Comparison of ENCODE assay signal across 1 cellular context in the genomic region with DNA sequence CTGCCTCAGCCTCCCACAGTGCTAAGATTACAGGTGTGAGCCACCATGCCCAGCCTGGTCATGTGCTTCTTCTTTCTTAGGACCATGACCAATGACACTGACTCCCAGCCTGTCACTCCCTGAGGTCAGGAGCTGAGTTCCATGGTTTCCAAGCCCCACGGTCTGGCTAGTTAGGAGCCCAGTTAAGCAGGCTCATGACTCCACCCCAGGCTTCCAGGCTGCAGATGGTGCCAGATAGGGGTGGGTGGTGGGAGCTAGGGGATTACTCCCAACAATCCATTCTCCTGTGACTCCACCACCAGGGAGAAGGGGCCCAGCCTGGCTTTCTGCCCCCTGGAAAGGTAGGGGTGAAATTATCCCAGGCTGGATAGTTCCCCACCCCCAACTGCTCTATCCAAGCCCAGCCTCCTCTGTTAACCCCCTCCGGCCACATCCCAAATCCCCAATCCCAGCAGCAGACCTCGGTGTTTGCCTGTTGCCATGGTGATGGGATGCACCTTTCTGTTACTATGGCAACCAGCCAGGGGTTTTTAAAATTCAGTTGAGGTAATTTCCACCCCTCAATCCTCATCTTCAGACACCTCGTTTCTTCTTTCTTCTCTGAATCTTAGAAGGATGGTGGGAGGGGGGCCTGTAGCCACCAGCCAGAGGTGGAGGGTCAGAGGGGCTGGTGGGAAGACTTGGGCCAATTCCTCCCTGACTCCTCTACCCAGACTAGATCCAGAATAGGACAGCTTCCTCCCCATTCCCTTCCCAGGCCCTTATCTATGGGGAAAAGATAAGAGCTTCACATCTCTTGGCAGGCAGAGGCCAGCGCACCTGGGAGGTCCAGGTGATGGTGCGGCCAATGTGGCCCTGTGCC.
A peak's percentile ranks its signal among the peaks of the same experiment; 100 is the strongest.
TF ChIP-seq lines count a peak whose summit lies in the region.

No MANE protein-coding gene starts in this region.

TF ChIP-seq in HepG2, 621 proteins besides CTCF, POLR2A, EP300 and RAD21:
- TF ChIP-seq, protein P1, sequence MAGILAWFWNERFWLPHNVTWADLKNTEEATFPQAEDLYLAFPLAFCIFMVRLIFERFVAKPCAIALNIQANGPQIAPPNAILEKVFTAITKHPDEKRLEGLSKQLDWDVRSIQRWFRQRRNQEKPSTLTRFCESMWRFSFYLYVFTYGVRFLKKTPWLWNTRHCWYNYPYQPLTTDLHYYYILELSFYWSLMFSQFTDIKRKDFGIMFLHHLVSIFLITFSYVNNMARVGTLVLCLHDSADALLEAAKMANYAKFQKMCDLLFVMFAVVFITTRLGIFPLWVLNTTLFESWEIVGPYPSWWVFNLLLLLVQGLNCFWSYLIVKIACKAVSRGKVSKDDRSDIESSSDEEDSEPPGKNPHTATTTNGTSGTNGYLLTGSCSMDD (CRISPR knock-in tag; IDR thresholded peaks at IDR 0.05), result no peak
- TF ChIP-seq RFX1 (IDR thresholded peaks at IDR 0.05), result peak; percentile 68
- TF ChIP-seq JUN (CRISPR knock-in tag; IDR thresholded peaks at IDR 0.05), result no peak
